Comparison of ENCODE assay signal across 1 cellular context in genomic region chr12:12521044-12521485, GRCh38.
TF ChIP-seq lines count a peak whose summit lies in the region.

No MANE protein-coding gene starts in this region.

TF ChIP-seq in neural cell, 6 proteins besides CTCF, POLR2A, EP300 and RAD21:
- TF ChIP-seq REST (IDR thresholded peaks at IDR 0.05; ENCODE audit: borderline replicate concordance) (peak; percentile 93), TAF1 (IDR thresholded peaks at IDR 0.05; ENCODE audit: low read depth) (peak; percentile 93), POLR2AphosphoS5 (IDR thresholded peaks at IDR 0.05) (peak; percentile 65), SMC3 (conservative IDR thresholded peaks at IDR 0.05; ENCODE audit: poor library complexity) (no peak)
